11 cellular contexts compared by ENCODE assay signal in genomic region chr1:52727956-52728656, GRCh38. TPM values are rescaled to one million over a fixed set of nuclear protein-coding genes. Genes with fewer than 3 reads are reported as not detected.
DNase-seq lines count a peak whose midpoint lies in the region; ATAC-seq, FAIRE-seq and TF ChIP-seq lines count a peak whose summit lies in the region.
"Had no signal": no experiment of that assay in that cellular context is flagged by ENCODE, and none has a peak within 500 bp of the region (broad histone marks: within the 10 kb centered on the region; RNA-seq: fewer than 3 reads in every experiment).

No MANE protein-coding gene starts in this region.

- H3K79me1 ChIP-seq in neuronal stem cell (ENCODE audit: low read depth, low read length) = peaks cover 1% of the 10 kb centered on the region

- H3K27ac ChIP-seq in AG04450 (ENCODE audit: low read depth, low read length) = no peak overlapping the region
- H3K27ac ChIP-seq in HEK293 (ENCODE audit: extremely low read depth, low read depth, low read length) = no peak overlapping the region
- no peak overlapping the region for H3K27ac ChIP-seq in neuronal stem cell (replicated peaks; ENCODE audit: low read length)
- H3K27ac ChIP-seq: parathyroid adenoma had no signal

- no peak overlapping the region for H3K18ac ChIP-seq in neuronal stem cell (ENCODE audit: low read length)

- H3K27ac Mint-ChIP-seq in central memory CD8-positive, alpha-beta T cell (ENCODE audit: low read depth) = no peak overlapping the region
- H3K27ac Mint-ChIP-seq in naive thymus-derived CD8-positive, alpha-beta T cell = peak overlapping the region in 2 of 10 donors; percentile 6 to 63

- H3K27me3 Mint-ChIP-seq in central memory CD8-positive, alpha-beta T cell = peaks cover 8% of the 10 kb centered on the region
- no peaks in the 10 kb centered on the region for H3K27me3 Mint-ChIP-seq in naive thymus-derived CD8-positive, alpha-beta T cell

- no peaks in the 10 kb centered on the region for H3K9me3 Mint-ChIP-seq in central memory CD8-positive, alpha-beta T cell
- H3K9me3 Mint-ChIP-seq in naive thymus-derived CD8-positive, alpha-beta T cell = no peaks in the 10 kb centered on the region

- H3K4me2 ChIP-seq in neuronal stem cell (ENCODE audit: insufficient read depth, low read length, poor library complexity, severe bottlenecking) = no peak overlapping the region

- CTCF ChIA-PET in AG04450 (lab: Charles Lee) = interaction anchor here (0.6 to 1.3 kb wide), 3 partner anchors 10 to 48 kb away, joined by 4 to 5 read pairs (median 4); no protein-coding TSS in a partner anchor
- CTCF ChIA-PET in HEK293 (lab: Yijun Ruan, JAX) = interaction anchor here (0.5 to 1.6 kb wide), 4 partner anchors 11 to 120 kb away, joined by 3 to 5 read pairs (median 4); no protein-coding TSS in a partner anchor

- DNase-seq in AG04450 (ENCODE audit: low read depth, low spot score) (no peak), urothelium cell line (ENCODE audit: low spot score) (no peak), NCI-H345 treated with DMSO at 0.1 percent for 48 hours (lab: John Stamatoyannopoulos, UW; ENCODE audit: unreplicated experiment) (no peak), neuronal stem cell (ENCODE audit: low spot score) (no peak)
- DNase-seq in central memory CD8-positive, alpha-beta T cell (ENCODE audit: low spot score in 2 of 2) = no peak
- no peak for DNase-seq in naive thymus-derived CD8-positive, alpha-beta T cell
- DNase-seq: activated CD4-positive, alpha-beta T cell treated with anti-CD3 and anti-CD28 coated beads, Interleukin-2, amount 50 U/mL, for 1 hour had no signal

- H3K4me1 Mint-ChIP-seq in central memory CD8-positive, alpha-beta T cell = peaks cover 36% of the 10 kb centered on the region
- peaks cover 26 to 50% (median 42%) of the 10 kb centered on the region in 4 donors for H3K4me1 Mint-ChIP-seq in naive thymus-derived CD8-positive, alpha-beta T cell

- H3K23ac ChIP-seq in neuronal stem cell (ENCODE audit: low read depth, low read length, poor library complexity) = no peak overlapping the region

- no CpG with 5 or more reads among the region's 6 CpGs for WGBS in neuronal stem cell (ENCODE audit: extremely low coverage in 2 of 2, insufficient read length in 2 of 2, insufficient replicate concordance in 1 of 2), 2 donors

- H3K4ac ChIP-seq in neuronal stem cell (ENCODE audit: low read length) = no peak overlapping the region

- H4K8ac ChIP-seq in neuronal stem cell (ENCODE audit: low read depth, low read length) = no peak overlapping the region

- H2BK5ac ChIP-seq in neuronal stem cell (ENCODE audit: low read length) = no peak overlapping the region

- no peak for FAIRE-seq in urothelium cell line (lab: Jason Lieb, UNC)
- FAIRE-seq: RCC 7860 had no signal

- TF ChIP-seq CTCF in AG04450 (IDR thresholded peaks at IDR 0.05; ENCODE audit: low read depth, low read length) = no peak
- no peak for TF ChIP-seq CTCF in HEK293 (tag by site-specific recombination; IDR thresholded peaks at IDR 0.05)

- H2AFZ ChIP-seq in neuronal stem cell (ENCODE audit: low read length) = no peak overlapping the region
- H2AFZ ChIP-seq: parathyroid adenoma had no signal

- peaks cover 3% of the 10 kb centered on the region; the same call in 1 of the 2 replicates for H3K4me1 ChIP-seq in HEK293 (ENCODE audit: control insufficient read depth, insufficient read depth, low read length)
- H3K4me1 ChIP-seq in neuronal stem cell (ENCODE audit: control insufficient read depth in 2 of 2, insufficient read depth in 1 of 2, low read depth in 1 of 2, low read length in 2 of 2) = peaks cover 3 to 4% of the 10 kb centered on the region in 2 donors

- POLR2A ChIA-PET in AG04450 (lab: Yijun Ruan, JAX) = no interaction called here
- POLR2A ChIA-PET in HEK293 (lab: Yijun Ruan, JAX) = no interaction called here
- POLR2A ChIA-PET in naive thymus-derived CD8-positive, alpha-beta T cell (lab: Charles Lee) = interaction anchor here (2.3 kb wide), 1 partner anchor 25 kb away, joined by 8 read pairs; no protein-coding TSS in a partner anchor

- H4K91ac ChIP-seq in neuronal stem cell (ENCODE audit: low read depth, low read length, poor library complexity) = no peak overlapping the region

- H2AK5ac ChIP-seq in neuronal stem cell (ENCODE audit: low read depth, low read length) = no peak overlapping the region

- H3K36me3 ChIP-seq in HEK293 (ENCODE audit: control insufficient read depth in 2 of 2, insufficient read depth in 1 of 2, low read length in 2 of 2) (no peaks in the 10 kb centered on the region), neuronal stem cell (replicated peaks in 1 of 2; ENCODE audit: control insufficient read depth in 2 of 2, insufficient read depth in 2 of 2, low read length in 2 of 2) (peaks cover 0 to 17% of the 10 kb centered on the region in 2 donors)

- H2BK12ac ChIP-seq in neuronal stem cell (ENCODE audit: low read length) = no peak overlapping the region

- no peak overlapping the region for H2BK120ac ChIP-seq in neuronal stem cell (ENCODE audit: low read depth, low read length)

- H3K36me3 Mint-ChIP-seq in central memory CD8-positive, alpha-beta T cell (ENCODE audit: insufficient read depth) = peaks cover 7% of the 10 kb centered on the region
- peaks cover 0 to 15% (median 0%) of the 10 kb centered on the region in 3 donors for H3K36me3 Mint-ChIP-seq in naive thymus-derived CD8-positive, alpha-beta T cell

- no peak overlapping the region for H3K14ac ChIP-seq in neuronal stem cell (ENCODE audit: low read length)

- H2BK15ac ChIP-seq in neuronal stem cell (ENCODE audit: low read length) = no peak overlapping the region

- H3K4me3 Mint-ChIP-seq in central memory CD8-positive, alpha-beta T cell = peak overlapping the region; percentile 82
- H3K4me3 Mint-ChIP-seq in naive thymus-derived CD8-positive, alpha-beta T cell = peak overlapping the region in 9 of 10 donors; percentile 53 to 96 (median 92)

- H3K9ac ChIP-seq in neuronal stem cell (ENCODE audit: low read depth, low read length, poor library complexity) = no peak overlapping the region
- H3K9ac ChIP-seq: parathyroid adenoma had no signal

- H3K27me3 ChIP-seq in AG04450 (ENCODE audit: control insufficient read depth, insufficient read depth, low read length) = no peaks in the 10 kb centered on the region
- H3K27me3 ChIP-seq in neuronal stem cell (ENCODE audit: control insufficient read depth in 3 of 3, insufficient read depth in 3 of 3, low read depth in 1 of 3, low read length in 3 of 3) = peaks cover 0 to 3% (median 0%) of the 10 kb centered on the region in 3 experiments

- H3K4me3 ChIP-seq in AG04450 (ENCODE audit: low read depth, low read length) (peak overlapping the region; percentile 27), HEK293 (ENCODE audit: low read depth, low read length) (no peak overlapping the region), neuronal stem cell (ENCODE audit: low read length in 2 of 2) (no peak overlapping the region)

- ATAC-seq in central memory CD8-positive, alpha-beta T cell (replicated peaks; ENCODE audit: extremely low read depth, poor library complexity, severe bottlenecking) = no peak
- ATAC-seq in naive thymus-derived CD8-positive, alpha-beta T cell = no peak
- no peak for ATAC-seq in GM18867 (IDR thresholded peaks at IDR 0.05; ENCODE audit: unreplicated experiment)

- H3K9me3 ChIP-seq in AG04450 (ENCODE audit: control insufficient read depth, insufficient read depth, low read length) = no peaks in the 10 kb centered on the region
- H3K9me3 ChIP-seq in HEK293 (ENCODE audit: control insufficient read depth, insufficient read depth, low read depth, low read length) = no peaks in the 10 kb centered on the region
- no peaks in the 10 kb centered on the region for H3K9me3 ChIP-seq in neuronal stem cell (replicated peaks in 1 of 2; ENCODE audit: control insufficient read depth in 2 of 2, insufficient read depth in 1 of 2, low read depth in 1 of 2, low read length in 2 of 2)

TF ChIP-seq in HEK293, 187 proteins besides CTCF, POLR2A, EP300 and RAD21:
- TF ChIP-seq ZNF473 (tag by site-specific recombination; IDR thresholded peaks at IDR 0.05) (no peak), ZNF121 (tag by site-specific recombination; IDR thresholded peaks at IDR 0.05) (peak; percentile 97)

RNA-seq across cellular contexts. Expression of gene ZYG11B, which starts 1.9 kb away (rescaled TPM):
- polyA plus RNA-seq in AG04450 (2011; rRNA removed) = 21.5 and 26.1 TPM in 2 replicates
- 42.6 and 56.5 TPM in 2 replicates for polyA minus RNA-seq in AG04450 (2011; rRNA and poly(A)+ RNA removed)
- total RNA-seq in naive thymus-derived CD8-positive, alpha-beta T cell = 10 to 100 TPM; 23.6 to 25.9 TPM
- polyA plus RNA-seq in naive thymus-derived CD8-positive, alpha-beta T cell = 10 to 100 TPM; 12.3 to 14.9 (median 12.5) TPM
- 15.9 TPM for polyA plus RNA-seq in neuronal stem cell (2013, experiment 1 of 2)
- polyA plus RNA-seq in neuronal stem cell (2013, experiment 2 of 2) = 16.4 TPM

RNA-seq across cellular contexts. Expression of gene COA7, which starts 30.0 kb away (rescaled TPM):
- polyA plus RNA-seq in AG04450 (2011; rRNA removed) = 12.0 and 13.8 TPM in 2 replicates
- polyA minus RNA-seq in AG04450 (2011; rRNA and poly(A)+ RNA removed) = 16.0 and 18.7 TPM in 2 replicates
- total RNA-seq in naive thymus-derived CD8-positive, alpha-beta T cell = 1 to 10 TPM; 2.4 to 3.0 TPM
- 1 to 10 TPM; 3.1 to 4.2 (median 3.9) TPM for polyA plus RNA-seq in naive thymus-derived CD8-positive, alpha-beta T cell
- 8.4 TPM for polyA plus RNA-seq in neuronal stem cell (2013, experiment 1 of 2)
- 8.4 TPM for polyA plus RNA-seq in neuronal stem cell (2013, experiment 2 of 2)
